Comparison of ENCODE assay signal across 8 cellular contexts in the genomic region with DNA sequence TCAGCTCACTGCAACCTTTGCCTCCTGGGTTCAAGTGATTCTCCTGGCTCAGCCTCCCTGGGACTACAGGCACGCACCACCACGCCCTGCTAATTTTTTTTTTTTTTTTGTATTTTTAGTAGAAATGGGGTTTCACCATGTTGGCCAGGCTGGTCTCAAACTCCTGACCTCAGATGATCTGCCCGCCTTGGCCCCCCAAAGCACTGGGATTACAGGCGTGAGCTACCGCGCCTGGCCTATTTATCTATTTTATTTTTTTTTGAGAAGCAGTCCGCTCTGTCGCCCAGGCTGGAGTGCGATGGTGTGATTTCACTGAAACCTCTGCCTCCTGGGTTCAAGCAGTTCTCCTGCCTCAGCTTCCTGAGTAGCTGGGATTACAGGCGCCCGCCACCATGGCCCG. TPM values are rescaled to one million over a fixed set of nuclear protein-coding genes. Genes with fewer than 3 reads are reported as not detected.
A peak's percentile ranks its signal among the peaks of the same experiment; 100 is the strongest.
DNase-seq lines count a peak whose midpoint lies in the region; ATAC-seq and TF ChIP-seq lines count a peak whose summit lies in the region.
"Not testable (repeated sequence)": the region's sequence is repeated elsewhere in the genome, so short reads cannot be mapped to it uniquely, and the experiment has no call there.

No MANE protein-coding gene starts in this region.

- 59% methylated on average over 10 of the region's 12 CpGs for WGBS in right lobe of liver (ENCODE audit: insufficient coverage, low coverage, low lambda C conversion rate, missing lambda C conversion rate)
- WGBS in ovary, 3 donors: 51 to 64% (median 57%) methylated on average over 12 of the region's 12 CpGs

- not testable (repeated sequence) for H3K9me3 Mint-ChIP-seq in IgD-negative memory B cell; T-helper 1 cell treated with Interleukin-12 subunit alpha and Interleukin-12 subunit beta and Interleukin-4 antibody, amounts not matched to agents 30 μg/mL and 1 μg/mL, for 36 hours; activated naive CD4-positive, alpha-beta T cell treated with anti-CD3 and anti-CD28 coated beads, Interleukin-2, amount 50 U/mL, for 24 hours

- H3K27ac Mint-ChIP-seq in IgD-negative memory B cell: peak overlapping the region in 2 of 3 donors; percentile 91 to 96
- peak overlapping the region; percentile 81 for H3K27ac Mint-ChIP-seq in T-helper 1 cell treated with Interleukin-12 subunit alpha and Interleukin-12 subunit beta and Interleukin-4 antibody, amounts not matched to agents 30 μg/mL and 1 μg/mL, for 36 hours
- H3K27ac Mint-ChIP-seq in activated naive CD4-positive, alpha-beta T cell treated with anti-CD3 and anti-CD28 coated beads, Interleukin-2, amount 50 U/mL, for 24 hours: peak overlapping the region; percentile 91

- peak overlapping the region in 3 of 4 donors; percentile 82 to 93 (median 91) for H3K4me3 Mint-ChIP-seq in IgD-negative memory B cell
- peak overlapping the region; percentile 72 for H3K4me3 Mint-ChIP-seq in T-helper 1 cell treated with Interleukin-12 subunit alpha and Interleukin-12 subunit beta and Interleukin-4 antibody, amounts not matched to agents 30 μg/mL and 1 μg/mL, for 36 hours
- peak overlapping the region; percentile 85 for H3K4me3 Mint-ChIP-seq in activated naive CD4-positive, alpha-beta T cell treated with anti-CD3 and anti-CD28 coated beads, Interleukin-2, amount 50 U/mL, for 24 hours

- H3K27me3 Mint-ChIP-seq in IgD-negative memory B cell; T-helper 1 cell treated with Interleukin-12 subunit alpha and Interleukin-12 subunit beta and Interleukin-4 antibody, amounts not matched to agents 30 μg/mL and 1 μg/mL, for 36 hours (ENCODE audit: low read depth); activated naive CD4-positive, alpha-beta T cell treated with anti-CD3 and anti-CD28 coated beads, Interleukin-2, amount 50 U/mL, for 24 hours: not testable (repeated sequence)

- H3K4me2 ChIP-seq in BLaER1: peak overlapping the region; percentile 90

- H3K4me3 ChIP-seq in BLaER1: peak overlapping the region; percentile 49; the same call in 1 of the 2 replicates
- H3K4me3 ChIP-seq in effector memory CD4-positive, alpha-beta T cell (ENCODE audit: insufficient read depth, low read depth, low read length, poor library complexity, severe bottlenecking): peak overlapping the region; percentile 31
- not testable (repeated sequence) for H3K4me3 ChIP-seq in right lobe of liver, ovary

- peak overlapping the region; percentile 76; the same call in 1 of the 2 replicates for H3K9ac ChIP-seq in BLaER1

- peaks cover 61% of the 10 kb centered on the region for H3K4me1 ChIP-seq in BLaER1
- H3K4me1 ChIP-seq in effector memory CD4-positive, alpha-beta T cell (ENCODE audit: control insufficient read depth, insufficient read depth, low read length, poor library complexity, severe bottlenecking): peaks cover 39% of the 10 kb centered on the region
- H3K4me1 ChIP-seq in right lobe of liver: peaks cover 0 to 48% (median 23%) of the 10 kb centered on the region in 4 donors
- peaks cover 16% of the 10 kb centered on the region for H3K4me1 ChIP-seq in ovary (ENCODE audit: insufficient read depth)

- not testable (repeated sequence) for TF ChIP-seq POLR2A in right lobe of liver (IDR thresholded peaks at IDR 0.05); ovary (IDR thresholded peaks at IDR 0.05)

- H3K27me3 ChIP-seq in BLaER1; effector memory CD4-positive, alpha-beta T cell (replicated peaks; ENCODE audit: control insufficient read depth, insufficient read depth, low read length, poor library complexity, severe bottlenecking); right lobe of liver; ovary: not testable (repeated sequence)

- DNase-seq in effector memory CD4-positive, alpha-beta T cell; right lobe of liver; ovary; substantia nigra (lab: John Stamatoyannopoulos, UW): not testable (repeated sequence)

- TF ChIP-seq EP300 in ovary (IDR thresholded peaks at IDR 0.05): not testable (repeated sequence)

- not testable (repeated sequence) for H3K36me3 Mint-ChIP-seq in IgD-negative memory B cell; activated naive CD4-positive, alpha-beta T cell treated with anti-CD3 and anti-CD28 coated beads, Interleukin-2, amount 50 U/mL, for 24 hours
- H3K36me3 Mint-ChIP-seq in T-helper 1 cell treated with Interleukin-12 subunit alpha and Interleukin-12 subunit beta and Interleukin-4 antibody, amounts not matched to agents 30 μg/mL and 1 μg/mL, for 36 hours (ENCODE audit: low read depth): peaks cover 16% of the 10 kb centered on the region

- not testable (repeated sequence) for H3K9me3 ChIP-seq in BLaER1; effector memory CD4-positive, alpha-beta T cell (ENCODE audit: control insufficient read depth, low read length); right lobe of liver; ovary

- ATAC-seq in right lobe of liver: not testable (repeated sequence)

- TF ChIP-seq CTCF in right lobe of liver (IDR thresholded peaks at IDR 0.05); ovary (IDR thresholded peaks at IDR 0.05): not testable (repeated sequence)

- peaks cover 15% of the 10 kb centered on the region for H4K20me1 ChIP-seq in BLaER1

- H3K4me1 Mint-ChIP-seq in IgD-negative memory B cell: peaks cover 26 to 43% (median 33%) of the 10 kb centered on the region in 3 donors
- peaks cover 33% of the 10 kb centered on the region for H3K4me1 Mint-ChIP-seq in T-helper 1 cell treated with Interleukin-12 subunit alpha and Interleukin-12 subunit beta and Interleukin-4 antibody, amounts not matched to agents 30 μg/mL and 1 μg/mL, for 36 hours (ENCODE audit: low read depth)
- H3K4me1 Mint-ChIP-seq in activated naive CD4-positive, alpha-beta T cell treated with anti-CD3 and anti-CD28 coated beads, Interleukin-2, amount 50 U/mL, for 24 hours: peaks cover 48% of the 10 kb centered on the region

- H3K36me3 ChIP-seq in BLaER1: peaks cover 26% of the 10 kb centered on the region
- not testable (repeated sequence) for H3K36me3 ChIP-seq in effector memory CD4-positive, alpha-beta T cell (ENCODE audit: control insufficient read depth, insufficient read depth, low read length); right lobe of liver; ovary

- H3K27ac ChIP-seq in BLaER1: peak overlapping the region; percentile 78
- peak overlapping the region; percentile 71 for H3K27ac ChIP-seq in effector memory CD4-positive, alpha-beta T cell (ENCODE audit: insufficient read depth, low read length, poor library complexity, severe bottlenecking)
- peak overlapping the region; percentile 75 to 86 (median 79) for H3K27ac ChIP-seq in right lobe of liver
- H3K27ac ChIP-seq in ovary: peak overlapping the region; percentile 47 to 71
- peak overlapping the region; percentile 51 for H3K27ac ChIP-seq in substantia nigra (ENCODE audit: low read depth, low read length, poor library complexity, severe bottlenecking)

- intact Hi-C loops in right lobe of liver (cut with DNase I); ovary (cut with DNase I): not testable (repeated sequence)

RNA-seq across cellular contexts. Expression of a gene that starts 3.4 kb away (rescaled TPM):
- 7.4 TPM for polyA plus RNA-seq in IgD-negative memory B cell
- total RNA-seq in right lobe of liver: 10 to 100 TPM; 21.2 to 81.5 (median 53.3) TPM
- 10 to 100 TPM; 24.1 to 90.1 (median 40.0) TPM for total RNA-seq in ovary
- polyA plus RNA-seq in ovary: 10 to 100 TPM; 23.4 to 28.6 TPM

RNA-seq across cellular contexts. Expression of a gene that starts 4.4 kb away (rescaled TPM):
- polyA plus RNA-seq in IgD-negative memory B cell (12.7 TPM), ovary (1 to 10 TPM; 6.6 to 9.0 TPM)
- total RNA-seq in right lobe of liver (1 to 10 TPM; 3.9 to 6.8 (median 5.7) TPM), ovary (10 to 100 TPM in 1 of 7 donors, 1 to 10 TPM in 6; 4.1 to 10.9 (median 5.9) TPM)

RNA-seq across cellular contexts. Expression of a gene that starts 56.1 kb away (rescaled TPM):
- polyA plus RNA-seq in IgD-negative memory B cell (57.4 TPM), ovary (10 to 100 TPM; 19.6 to 33.8 TPM)
- total RNA-seq in right lobe of liver (10 to 100 TPM; 27.2 to 67.2 (median 30.5) TPM), ovary (10 to 100 TPM; 33.7 to 69.5 (median 61.3) TPM)
